1 cellular context compared by ENCODE assay signal in the genomic region with DNA sequence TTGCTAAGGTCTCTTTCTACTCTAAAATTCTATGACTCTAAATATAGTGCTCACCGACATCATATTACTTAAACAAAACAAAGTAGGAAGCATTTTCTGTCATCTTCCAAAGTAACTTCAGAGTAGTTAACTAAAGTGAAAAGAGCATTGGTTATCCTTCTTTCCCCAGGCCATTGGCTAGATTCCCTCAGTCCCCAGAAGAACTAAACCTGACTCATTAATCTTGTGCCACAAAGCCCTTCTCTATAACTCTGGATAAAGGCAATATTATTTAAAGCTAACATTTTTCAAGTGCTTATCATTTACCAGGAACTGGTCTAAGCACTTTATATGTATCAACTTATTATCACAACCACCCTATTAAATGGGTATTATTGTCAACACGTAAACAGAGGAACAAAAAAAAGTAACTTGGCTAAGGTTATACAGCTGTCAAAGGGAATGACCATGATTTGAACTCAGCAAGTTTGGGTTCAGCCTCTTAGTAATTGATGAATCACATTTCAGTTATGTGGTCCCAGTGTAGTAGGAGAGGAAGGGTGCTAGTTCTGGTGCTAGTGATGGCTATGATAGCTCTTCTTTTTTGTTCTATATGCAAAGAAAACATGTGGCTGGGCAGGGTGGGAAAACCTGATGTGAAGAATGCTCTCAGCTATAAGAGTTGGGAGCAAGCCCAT.
TF ChIP-seq lines count a peak whose summit lies in the region.

No MANE protein-coding gene starts in this region.

TF ChIP-seq in SK-N-SH, 30 proteins besides CTCF, POLR2A, EP300 and RAD21 (continued from another document):
- TF ChIP-seq, protein P1, sequence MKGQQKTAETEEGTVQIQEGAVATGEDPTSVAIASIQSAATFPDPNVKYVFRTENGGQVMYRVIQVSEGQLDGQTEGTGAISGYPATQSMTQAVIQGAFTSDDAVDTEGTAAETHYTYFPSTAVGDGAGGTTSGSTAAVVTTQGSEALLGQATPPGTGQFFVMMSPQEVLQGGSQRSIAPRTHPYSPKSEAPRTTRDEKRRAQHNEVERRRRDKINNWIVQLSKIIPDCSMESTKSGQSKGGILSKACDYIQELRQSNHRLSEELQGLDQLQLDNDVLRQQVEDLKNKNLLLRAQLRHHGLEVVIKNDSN (IDR thresholded peaks at IDR 0.05; ENCODE audit: borderline replicate concordance, low read depth) = no peak
- TF ChIP-seq YY1 (IDR thresholded peaks at IDR 0.05; ENCODE audit: low read depth) = no peak
